In the genomic region with DNA sequence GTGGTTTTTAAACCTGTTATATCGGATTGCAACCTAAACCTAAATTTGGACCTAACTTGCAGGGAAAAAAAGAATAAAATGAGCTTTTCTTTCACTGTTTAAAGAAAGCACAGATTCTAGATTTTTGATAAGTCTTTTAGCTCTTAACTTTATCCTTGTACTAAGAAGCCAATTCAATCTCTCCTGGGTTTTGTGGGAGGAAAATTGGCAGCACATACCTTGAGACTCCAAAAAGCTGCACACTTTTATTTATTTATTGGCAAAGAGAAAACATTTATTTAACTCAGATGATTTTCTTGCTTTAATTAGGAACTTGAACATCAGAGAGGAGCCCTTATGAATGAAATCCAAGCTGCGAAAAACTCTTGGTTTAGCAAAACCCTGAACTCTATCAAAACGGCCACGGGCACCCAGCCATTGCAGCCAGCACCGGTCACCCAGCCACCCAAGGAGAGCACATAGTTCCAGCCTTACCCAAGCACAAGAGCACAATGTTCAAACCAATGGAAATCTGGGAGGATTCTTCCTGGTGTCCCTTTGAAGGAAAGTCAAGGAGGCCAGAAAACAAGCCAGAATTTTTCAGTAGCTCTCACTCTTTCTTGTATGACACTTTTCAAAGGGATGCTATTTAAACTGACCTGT, we compare ENCODE assay signal across 9 cellular contexts. TPM values are rescaled to one million over a fixed set of nuclear protein-coding genes. Genes with fewer than 3 reads are reported as not detected.
DNase-seq lines count a peak whose midpoint lies in the region; ATAC-seq and TF ChIP-seq lines count a peak whose summit lies in the region.
"Had no signal": no experiment of that assay in that cellular context is flagged by ENCODE, and none has a peak within 500 bp of the region (broad histone marks: within the 10 kb centered on the region; RNA-seq: fewer than 3 reads in every experiment).

No MANE protein-coding gene starts in this region.

- H3K27me3 ChIP-seq in adipocyte (replicated peaks; ENCODE audit: control insufficient read depth, insufficient read depth, low read length) (no peaks in the 10 kb centered on the region), transverse colon (no peaks in the 10 kb centered on the region)

- peak overlapping the region; percentile 89 for H3K9ac ChIP-seq in adipocyte (ENCODE audit: low read length)

- TF ChIP-seq EP300 in transverse colon (IDR thresholded peaks at IDR 0.05; ENCODE audit: low read depth) = no peak

- in situ Hi-C loops in transverse colon (cut with MboI; ENCODE audit: low pct_ligation_motif_present in 1 of 4, low pct_unique_long_range_greater_than_20kb in 1 of 4, low sequenced_read_pairs in 3 of 4) = loop anchor here in 2 of 4 donors (5.0 to 25.0 kb wide), 4 partner anchors 105 to 727 kb away; no protein-coding TSS in a partner anchor

- peaks cover 20% of the 10 kb centered on the region for H3K4me1 ChIP-seq in adipocyte (ENCODE audit: control insufficient read depth, insufficient read depth, low read length)
- H3K4me1 ChIP-seq in transverse colon = peaks cover 0 to 15% (median 9%) of the 10 kb centered on the region in 4 donors

- intact Hi-C loops in transverse colon (cut with DNase I; ENCODE audit: low total_unique reads) = no loop called here

- H3K27ac ChIP-seq in transverse colon = peak overlapping the region; percentile 67 to 88 (median 82)

- peak overlapping the region; percentile 88 for H3K27ac Mint-ChIP-seq in activated T-cell treated with anti-CD3 and anti-CD28 coated beads, Interleukin-2, amount 50 U/mL, for 24 hours

- H3K9me3 Mint-ChIP-seq in activated T-cell treated with anti-CD3 and anti-CD28 coated beads, Interleukin-2, amount 50 U/mL, for 24 hours = no peaks in the 10 kb centered on the region
- H3K9me3 Mint-ChIP-seq: H9 had no signal

- H3K4me1 Mint-ChIP-seq in activated T-cell treated with anti-CD3 and anti-CD28 coated beads, Interleukin-2, amount 50 U/mL, for 24 hours (ENCODE audit: low read depth) = peaks cover 33% of the 10 kb centered on the region
- H3K4me1 Mint-ChIP-seq: H9 had no signal

- no peak for TF ChIP-seq POLR2A in transverse colon (IDR thresholded peaks at IDR 0.05)

- H3K9me3 ChIP-seq in adipocyte (ENCODE audit: control insufficient read depth, low read length) (no peaks in the 10 kb centered on the region), transverse colon (no peaks in the 10 kb centered on the region)

- no peaks in the 10 kb centered on the region for H3K36me3 ChIP-seq in adipocyte (ENCODE audit: control insufficient read depth, insufficient read depth, low read length, severe bottlenecking)
- H3K36me3 ChIP-seq in transverse colon = no peaks in the 10 kb centered on the region

- no peak for ATAC-seq in HG02885 (IDR thresholded peaks at IDR 0.05; ENCODE audit: poor library complexity, unreplicated experiment)

- H3K27me3 Mint-ChIP-seq in activated T-cell treated with anti-CD3 and anti-CD28 coated beads, Interleukin-2, amount 50 U/mL, for 24 hours = no peaks in the 10 kb centered on the region

- TF ChIP-seq CTCF in transverse colon (IDR thresholded peaks at IDR 0.05) = no peak

- peaks cover 32% of the 10 kb centered on the region for H3K36me3 Mint-ChIP-seq in activated T-cell treated with anti-CD3 and anti-CD28 coated beads, Interleukin-2, amount 50 U/mL, for 24 hours (ENCODE audit: low read depth)

- H3K4me3 ChIP-seq in adipocyte (ENCODE audit: low read length) (peak overlapping the region; percentile 98), transverse colon (peak overlapping the region in 1 of 4 donors; percentile 58)

- no peak for DNase-seq in activated T-cell treated with anti-CD3 and anti-CD28 coated beads, Interleukin-2, amount 50 U/mL, for 24 hours
- no peak for DNase-seq in activated T-cell treated with anti-CD3 and anti-CD28 coated beads, Interleukin-2, amount 50 U/mL, for 48 hours
- DNase-seq in adipocyte (ENCODE audit: low read depth) (no peak), medulla oblongata (ENCODE audit: extremely low spot score) (peak; percentile 32), transverse colon (no peak), germinal center (ENCODE audit: low spot score) (no peak)
- DNase-seq in effector CD4-positive, alpha-beta T cell = no peak
- DNase-seq: H9 had no signal

- 76 to 100% methylated on average over 1 to 5 of the region's 5 CpGs for WGBS in transverse colon (ENCODE audit: low coverage in 1 of 2), 2 donors

- H3K4me3 Mint-ChIP-seq in activated T-cell treated with anti-CD3 and anti-CD28 coated beads, Interleukin-2, amount 50 U/mL, for 24 hours = peak overlapping the region; percentile 62
- H3K4me3 Mint-ChIP-seq: H9 had no signal

RNA-seq across cellular contexts. Expression of gene CACYBP, which starts 10.1 kb away (rescaled TPM):
- 100 to 1,000 TPM in 1 of 4 donors, 10 to 100 TPM in 3; 32.9 to 741 (median 62.1) TPM for total RNA-seq in transverse colon

RNA-seq across cellular contexts. Expression of gene MRPS14, which starts 33.6 kb away (rescaled TPM):
- total RNA-seq in transverse colon = 10 to 100 TPM in 2 of 4 donors, 1 to 10 TPM in 2; 3.2 to 21.0 (median 13.0) TPM
